ENCODE assay signal across 8 cellular contexts in genomic region chr9:89318123-89319014, GRCh38. TPM values are rescaled to one million over a fixed set of nuclear protein-coding genes. Genes with fewer than 3 reads are reported as not detected.
A peak's percentile ranks its signal among the peaks of the same experiment; 100 is the strongest.
DNase-seq lines count a peak whose midpoint lies in the region; ATAC-seq and TF ChIP-seq lines count a peak whose summit lies in the region.

A gene with protein sequence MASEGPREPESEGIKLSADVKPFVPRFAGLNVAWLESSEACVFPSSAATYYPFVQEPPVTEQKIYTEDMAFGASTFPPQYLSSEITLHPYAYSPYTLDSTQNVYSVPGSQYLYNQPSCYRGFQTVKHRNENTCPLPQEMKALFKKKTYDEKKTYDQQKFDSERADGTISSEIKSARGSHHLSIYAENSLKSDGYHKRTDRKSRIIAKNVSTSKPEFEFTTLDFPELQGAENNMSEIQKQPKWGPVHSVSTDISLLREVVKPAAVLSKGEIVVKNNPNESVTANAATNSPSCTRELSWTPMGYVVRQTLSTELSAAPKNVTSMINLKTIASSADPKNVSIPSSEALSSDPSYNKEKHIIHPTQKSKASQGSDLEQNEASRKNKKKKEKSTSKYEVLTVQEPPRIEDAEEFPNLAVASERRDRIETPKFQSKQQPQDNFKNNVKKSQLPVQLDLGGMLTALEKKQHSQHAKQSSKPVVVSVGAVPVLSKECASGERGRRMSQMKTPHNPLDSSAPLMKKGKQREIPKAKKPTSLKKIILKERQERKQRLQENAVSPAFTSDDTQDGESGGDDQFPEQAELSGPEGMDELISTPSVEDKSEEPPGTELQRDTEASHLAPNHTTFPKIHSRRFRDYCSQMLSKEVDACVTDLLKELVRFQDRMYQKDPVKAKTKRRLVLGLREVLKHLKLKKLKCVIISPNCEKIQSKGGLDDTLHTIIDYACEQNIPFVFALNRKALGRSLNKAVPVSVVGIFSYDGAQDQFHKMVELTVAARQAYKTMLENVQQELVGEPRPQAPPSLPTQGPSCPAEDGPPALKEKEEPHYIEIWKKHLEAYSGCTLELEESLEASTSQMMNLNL (plus strand): TSS chr9:89318500. CDS start chr9:89318577, 77 bp downstream.

- peak within 1 kb of the TSS; percentile 66 for H3K4me3 ChIP-seq in Jurkat, Clone E6-1 (ENCODE audit: low read length)
- H3K4me3 ChIP-seq in PC-3 (ENCODE audit: low read length): peak within 1 kb of the TSS; percentile 74

- H2AFZ ChIP-seq in PC-3 (ENCODE audit: low read length): peak within 1 kb of the TSS; percentile 58

- CTCF ChIA-PET in PC-3 (lab: Charles Lee): no interaction called here

- H3K4me1 ChIP-seq in PC-3 (ENCODE audit: insufficient read depth, low read length): peaks cover 37% of the 10 kb centered on the region

- no peaks in the 10 kb centered on the region for H3K9me2 ChIP-seq in PC-3 (replicated peaks; ENCODE audit: low read length)

- H3K27ac ChIP-seq in PC-3 (ENCODE audit: low read length) (peak within 1 kb of the TSS; percentile 96), epithelial cell of prostate (peak within 1 kb of the TSS; percentile 98)

- peak within 1 kb of the TSS; percentile 91 for H3K9ac ChIP-seq in PC-3 (ENCODE audit: low read length)

- no peaks in the 10 kb centered on the region for H3K9me3 ChIP-seq in PC-3 (ENCODE audit: low read length)

- H3K79me2 ChIP-seq in PC-3 (ENCODE audit: low read length): peaks cover 73% of the 10 kb centered on the region

- POLR2A ChIA-PET in PC-3 (lab: Charles Lee; ENCODE audit: unreplicated experiment): interaction anchor here (0.6 kb wide), 1 partner anchor 1222 kb away, joined by 3 read pairs; no protein-coding TSS in a partner anchor

- no peaks in the 10 kb centered on the region for H3K27me3 ChIP-seq in PC-3 (ENCODE audit: low read length)

- peak; percentile 76 for TF ChIP-seq CTCF in PC-3 (conservative IDR thresholded peaks at IDR 0.05; ENCODE audit: low read depth, low read length)

- intact Hi-C loops in PC-3 (cut with micrococcal nuclease): loop anchor here (1.0 to 10.0 kb wide), 4 partner anchors 10 to 784 kb away; partner anchors contain the start of gene NXNL2

- H3K36me3 ChIP-seq in PC-3 (ENCODE audit: low read depth, low read length): peaks cover 36% of the 10 kb centered on the region

- peaks cover 4% of the 10 kb centered on the region for H3F3A ChIP-seq in PC-3 (ENCODE audit: low read length, unreplicated experiment)

- H4K20me1 ChIP-seq in PC-3 (ENCODE audit: low read length): peaks cover 18% of the 10 kb centered on the region

- peak within 1 kb of the TSS; percentile 90 for H3K4me2 ChIP-seq in PC-3 (ENCODE audit: low read length)

- ATAC-seq in GM21619 (IDR thresholded peaks at IDR 0.05; ENCODE audit: unreplicated experiment): peak; percentile 88
- ATAC-seq in PC-3: peak; percentile 95

- DNase-seq in DMS53 treated with DMSO at 0.1 percent for 48 hours (lab: John Stamatoyannopoulos, UW; ENCODE audit: unreplicated experiment) (peak; percentile 74), PC-3 (peak; percentile 91), activated T-cell treated with anti-CD3 and anti-CD28 coated beads for 48 hours (ENCODE audit: low read depth) (peak; percentile 95), epithelial cell of prostate (ENCODE audit: low read depth, low spot score) (peak; percentile 83), mucosa of gallbladder (ENCODE audit: low spot score) (peak; percentile 96)
- DNase-seq in Jurkat, Clone E6-1 (ENCODE audit: low read depth, low spot score): peak; percentile 98
- DNase-seq in stimulated activated CD8-positive, alpha-beta memory T cell treated with anti-CD3 and anti-CD28 coated beads, Interleukin-4, amount 100 ng/mL, for 4 hours (ENCODE audit: low read depth in 2 of 2, low spot score in 1 of 2): peak; percentile 85 to 89

- BruUV-seq in PC-3 (replicated peaks; lab: Mats Ljungman, UMichigan): no TSS peak

RNA-seq across cellular contexts. Expression of the gene that starts here (rescaled TPM):
- polyA plus RNA-seq in Jurkat, Clone E6-1 (2012; ENCODE audit: insufficient read depth, insufficient read length): 69.2 TPM
- total RNA-seq in PC-3 (2014; rRNA removed): 14.4 and 15.7 TPM in 2 replicates
- total RNA-seq in mucosa of gallbladder: 36.5 TPM

Comparison
In these comparisons a context has a peak if more than half of its experiments do, and no peak if none do; other contexts are left out.
1. Peak in every context shown above with its lines: DNase-seq, ATAC-seq, H3K4me3 ChIP-seq and H3K27ac ChIP-seq.